ENCODE assay signal across 8 cellular contexts in genomic region chr2:27078267-27079194, GRCh38. TPM values are rescaled to one million over a fixed set of nuclear protein-coding genes. Genes with fewer than 3 reads are reported as not detected.
DNase-seq lines count a peak whose midpoint lies in the region; ATAC-seq and TF ChIP-seq lines count a peak whose summit lies in the region.

TSS of gene EMILIN1 (plus strand) at chr2:27078615. CDS start at chr2:27079066, 451 bp downstream.

- no peaks in the 10 kb centered on the region for H3K27me3 ChIP-seq in right lobe of liver

- DNase-seq in M059J (ENCODE audit: low read depth) (peak; percentile 8), choroid plexus epithelial cell (ENCODE audit: low read depth) (peak; percentile 93), right lobe of liver (peak in 1 of 3 donors; percentile 68), superior temporal gyrus (ENCODE audit: extremely low spot score) (peak; percentile 36), GM19240 (ENCODE audit: insufficient read length, low spot score) (no peak)

- peak within 1 kb of the TSS; percentile 50 to 55 (median 53) for H3K27ac ChIP-seq in right lobe of liver

- peak within 1 kb of the TSS; percentile 72 for H3K4me3 ChIP-seq in choroid plexus epithelial cell (ENCODE audit: low read depth, low read length)
- H3K4me3 ChIP-seq in right lobe of liver = peak within 1 kb of the TSS; percentile 21 to 39 (median 35)

- peak; percentile 4 for TF ChIP-seq CTCF in choroid plexus epithelial cell (conservative IDR thresholded peaks at IDR 0.05; ENCODE audit: low read depth, low read length)
- TF ChIP-seq CTCF in right lobe of liver (IDR thresholded peaks at IDR 0.05) = no peak

- TF ChIP-seq POLR2A in right lobe of liver (IDR thresholded peaks at IDR 0.05) = no peak

- peak; percentile 16 to 36 (median 20) for ATAC-seq in right lobe of liver
- no peak for ATAC-seq in HG03565 (IDR thresholded peaks at IDR 0.05; ENCODE audit: unreplicated experiment)
- no peak for ATAC-seq in GM18870 (IDR thresholded peaks at IDR 0.05; ENCODE audit: unreplicated experiment)
- ATAC-seq in HG03354 (IDR thresholded peaks at IDR 0.05; ENCODE audit: poor library complexity, severe bottlenecking, unreplicated experiment) = no peak

- no peaks in the 10 kb centered on the region for H3K36me3 ChIP-seq in right lobe of liver

- intact Hi-C loops in right lobe of liver (cut with DNase I) = loop anchor here in 1 of 2 donors (10.0 kb wide), 1 partner anchor 114 kb away; no protein-coding TSS in a partner anchor

- 48% methylated on average over 11 of the region's 41 CpGs for WGBS in right lobe of liver (ENCODE audit: insufficient coverage, low coverage, low lambda C conversion rate, missing lambda C conversion rate)

- no peaks in the 10 kb centered on the region for H3K9me3 ChIP-seq in right lobe of liver

- H3K4me1 ChIP-seq in right lobe of liver = peaks cover 0 to 9% (median 4%) of the 10 kb centered on the region in 4 donors

RNA-seq across cellular contexts. Expression of gene EMILIN1, which starts in this region (rescaled TPM):
- total RNA-seq in M059J (2014; rRNA removed; shearing (Covaris generic)) = 0.17 TPM in 1 of 2 replicates, not detected in the other
- 10 to 100 TPM in 5 of 6 experiments, 1 to 10 TPM in 1; 7.2 to 26.1 (median 21.0) TPM for total RNA-seq in right lobe of liver

Comparison
In these comparisons a context has a peak if more than half of its experiments do, and no peak if none do; other contexts are left out.
1. Peak in DNase-seq in M059J; RNA of the gene not detected or under 1 TPM.
2. ATAC-seq: peak in right lobe of liver (4 of 4); none in HG03565 (single experiment), GM18870 (single experiment) and HG03354 (single experiment).